Comparison of ENCODE assay signal across 8 cellular contexts in the genomic region with DNA sequence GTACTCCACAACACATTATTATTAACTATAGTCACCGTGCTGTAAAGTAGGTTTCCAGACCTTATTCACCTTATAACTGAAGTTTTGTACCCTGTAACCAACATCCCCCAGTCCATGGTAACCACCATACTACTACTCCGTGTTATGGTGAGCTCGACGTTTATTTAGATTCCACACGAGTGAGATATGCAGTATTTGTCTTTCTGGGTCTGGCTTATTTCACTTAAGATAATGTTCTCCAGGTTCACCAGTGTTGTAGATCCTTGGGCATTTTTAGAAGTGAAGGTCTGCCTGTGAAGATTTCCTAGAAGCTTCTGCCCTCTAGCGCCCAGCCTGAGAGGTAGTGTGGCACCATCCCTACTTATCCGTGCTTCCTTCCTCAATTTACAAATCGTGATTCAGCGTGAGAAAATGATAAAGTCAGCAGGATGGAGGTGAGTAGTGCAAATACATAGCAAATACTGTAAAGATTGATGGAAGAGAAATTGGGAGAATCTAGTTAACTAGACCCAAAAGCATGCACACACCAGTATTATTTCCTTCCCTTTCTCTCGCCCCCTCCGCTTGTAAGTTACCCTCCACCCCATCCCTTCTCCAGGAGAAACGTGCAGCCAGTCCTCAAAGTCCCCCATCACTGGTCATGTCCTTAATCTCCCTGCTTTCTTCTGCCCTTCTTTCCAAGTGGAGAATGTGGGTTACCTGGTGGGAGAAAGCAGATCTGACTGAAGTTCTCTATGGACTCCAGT. TPM values are rescaled to one million over a fixed set of nuclear protein-coding genes. Genes with fewer than 3 reads are reported as not detected.
DNase-seq lines count a peak whose midpoint lies in the region; ATAC-seq and TF ChIP-seq lines count a peak whose summit lies in the region.

No MANE protein-coding gene starts in this region.

- no peak overlapping the region for H3K27ac Mint-ChIP-seq in CD4-positive, CD25-positive, alpha-beta regulatory T cell
- H3K27ac Mint-ChIP-seq in neural progenitor cell = no peak overlapping the region

- peak; percentile 59 for TF ChIP-seq CTCF in GM20000 (IDR thresholded peaks at IDR 0.05; ENCODE audit: extremely low read depth, missing control alignments)
- TF ChIP-seq CTCF in fibroblast of lung (conservative IDR thresholded peaks at IDR 0.05 in 1 of 2, IDR thresholded peaks at IDR 0.05 in 1 of 2; ENCODE audit: low read depth in 1 of 2, low read length in 2 of 2) = peak; percentile 88 to 89
- TF ChIP-seq CTCF in neural progenitor cell (IDR thresholded peaks at IDR 0.05) = peak; percentile 80

- no peaks in the 10 kb centered on the region for H3K36me3 ChIP-seq in CD4-positive, CD25-positive, alpha-beta regulatory T cell (ENCODE audit: control insufficient read depth, insufficient read depth, low read length)
- H3K36me3 ChIP-seq in fibroblast of lung (ENCODE audit: control insufficient read depth, insufficient read depth, low read length) (no peaks in the 10 kb centered on the region), neural progenitor cell (no peaks in the 10 kb centered on the region)

- peaks cover 0 to 2% (median 0%) of the 10 kb centered on the region in 7 donors for H3K9me3 Mint-ChIP-seq in CD4-positive, CD25-positive, alpha-beta regulatory T cell
- H3K9me3 Mint-ChIP-seq in neural progenitor cell = no peaks in the 10 kb centered on the region

- no peak overlapping the region for H3K4me3 ChIP-seq in CD4-positive, CD25-positive, alpha-beta regulatory T cell (ENCODE audit: low read depth, low read length)
- H3K4me3 ChIP-seq in fibroblast of lung (replicated peaks in 1 of 4; ENCODE audit: control extremely low read depth in 1 of 4, insufficient read depth in 1 of 4, low read depth in 3 of 4, low read length in 4 of 4) (no peak overlapping the region), neural progenitor cell (no peak overlapping the region)

- H3K27ac ChIP-seq in CD4-positive, CD25-positive, alpha-beta regulatory T cell (ENCODE audit: insufficient read depth, low read length, poor library complexity, severe bottlenecking) = no peak overlapping the region
- no peak overlapping the region for H3K27ac ChIP-seq in fibroblast of lung (ENCODE audit: insufficient read depth, low read length)
- H3K27ac ChIP-seq in neural progenitor cell = no peak overlapping the region

- peak; percentile 47 to 50 for ATAC-seq in CD4-positive, CD25-positive, alpha-beta regulatory T cell (ENCODE audit: low read depth in 2 of 2)
- no peak for ATAC-seq in HG03139 (IDR thresholded peaks at IDR 0.05; ENCODE audit: unreplicated experiment)
- ATAC-seq in GM19397 (IDR thresholded peaks at IDR 0.05; ENCODE audit: unreplicated experiment) = no peak

- H3K27me3 ChIP-seq in CD4-positive, CD25-positive, alpha-beta regulatory T cell (ENCODE audit: control insufficient read depth, insufficient read depth, low read length) = no peaks in the 10 kb centered on the region
- H3K27me3 ChIP-seq in fibroblast of lung (ENCODE audit: control insufficient read depth, insufficient read depth, low read length) = no peaks in the 10 kb centered on the region
- no peaks in the 10 kb centered on the region for H3K27me3 ChIP-seq in neural progenitor cell

- H2AFZ ChIP-seq in fibroblast of lung (ENCODE audit: low read length) (no peak overlapping the region), neural progenitor cell (replicated peaks) (no peak overlapping the region)

- no peak overlapping the region for H3K9ac ChIP-seq in fibroblast of lung (ENCODE audit: insufficient read depth, low read length)
- no peak overlapping the region for H3K9ac ChIP-seq in neural progenitor cell

- H3F3A ChIP-seq in neural progenitor cell (ENCODE audit: low read depth) = no peaks in the 10 kb centered on the region

- H3K27me3 Mint-ChIP-seq in CD4-positive, CD25-positive, alpha-beta regulatory T cell = no peaks in the 10 kb centered on the region
- H3K27me3 Mint-ChIP-seq in neural progenitor cell (ENCODE audit: insufficient read depth, low read depth) = peaks cover 4% of the 10 kb centered on the region

- peaks cover 0 to 5% (median 2%) of the 10 kb centered on the region in 4 donors for H3K4me1 Mint-ChIP-seq in CD4-positive, CD25-positive, alpha-beta regulatory T cell
- H3K4me1 Mint-ChIP-seq in neural progenitor cell = peaks cover 1% of the 10 kb centered on the region

- DNase-seq in CD4-positive, CD25-positive, alpha-beta regulatory T cell = peak; percentile 13 to 65 (median 20)
- peak; percentile 41 for DNase-seq in GM20000 (ENCODE audit: low spot score)
- peak; percentile 31 for DNase-seq in NCI-H2107 (lab: John Stamatoyannopoulos, UW)
- DNase-seq in activated CD4-positive, alpha-beta T cell treated with anti-CD3 and anti-CD28 coated beads for 48 hours = peak; percentile 52
- peak; percentile 65 to 75 for DNase-seq in fibroblast of lung (ENCODE audit: low read depth in 2 of 2)
- peak; percentile 67 for DNase-seq in neural progenitor cell (ENCODE audit: low spot score)

- H3K9me3 ChIP-seq in CD4-positive, CD25-positive, alpha-beta regulatory T cell (ENCODE audit: control insufficient read depth in 2 of 2, low read length in 2 of 2) = no peaks in the 10 kb centered on the region
- no peaks in the 10 kb centered on the region for H3K9me3 ChIP-seq in fibroblast of lung (ENCODE audit: control insufficient read depth, insufficient read depth, low read depth, low read length)
- no peaks in the 10 kb centered on the region for H3K9me3 ChIP-seq in neural progenitor cell (ENCODE audit: low read depth)

- H4K20me1 ChIP-seq in fibroblast of lung (ENCODE audit: control insufficient read depth, extremely low read depth, insufficient read depth, low read length) = no peaks in the 10 kb centered on the region
- H4K20me1 ChIP-seq in neural progenitor cell (ENCODE audit: low read depth) = no peaks in the 10 kb centered on the region

- H3K4me3 Mint-ChIP-seq in CD4-positive, CD25-positive, alpha-beta regulatory T cell = no peak overlapping the region
- H3K4me3 Mint-ChIP-seq in neural progenitor cell = no peak overlapping the region

- H3K4me1 ChIP-seq in CD4-positive, CD25-positive, alpha-beta regulatory T cell (ENCODE audit: control insufficient read depth, insufficient read depth, low read length, poor library complexity, severe bottlenecking) = no peaks in the 10 kb centered on the region
- no peaks in the 10 kb centered on the region for H3K4me1 ChIP-seq in fibroblast of lung (ENCODE audit: control insufficient read depth, extremely low read depth, insufficient read depth, low read length)
- no peaks in the 10 kb centered on the region for H3K4me1 ChIP-seq in neural progenitor cell

- H3K4me2 ChIP-seq in fibroblast of lung (ENCODE audit: extremely low read depth, insufficient read depth, low read length) (no peak overlapping the region), neural progenitor cell (no peak overlapping the region)

- H3K79me2 ChIP-seq in fibroblast of lung (ENCODE audit: control insufficient read depth, insufficient read depth, low read length) (no peaks in the 10 kb centered on the region), neural progenitor cell (ENCODE audit: low read depth) (no peaks in the 10 kb centered on the region)

- no peaks in the 10 kb centered on the region for H3K36me3 Mint-ChIP-seq in CD4-positive, CD25-positive, alpha-beta regulatory T cell
- H3K36me3 Mint-ChIP-seq in neural progenitor cell = no peaks in the 10 kb centered on the region

RNA-seq across cellular contexts. Expression of gene DISC1, which starts 36.0 kb away (rescaled TPM):
- total RNA-seq in CD4-positive, CD25-positive, alpha-beta regulatory T cell = 25.5 TPM
- polyA plus RNA-seq in CD4-positive, CD25-positive, alpha-beta regulatory T cell = 1 to 10 TPM in 3 of 4 donors, under 1 TPM in 1; 0.78 to 4.9 (median 2.1) TPM
- total RNA-seq in fibroblast of lung (3.6 and 4.3 TPM in 2 replicates), neural progenitor cell (ENCODE audit: low replicate concordance) (1.8 and 3.2 TPM in 2 replicates)
- polyA plus RNA-seq in fibroblast of lung = 1.3 and 2.0 TPM in 2 replicates
- polyA plus RNA-seq in fibroblast of lung (2012) = 0.62 and 1.2 TPM in 2 replicates
- 0.67 and 1.3 TPM in 2 replicates for polyA minus RNA-seq in fibroblast of lung (ENCODE audit: low replicate concordance)

Comparison
In these comparisons a context has a peak if more than half of its experiments do, and no peak if none do; other contexts are left out.
1. ATAC-seq: peak in CD4-positive, CD25-positive, alpha-beta regulatory T cell (2 of 2); none in HG03139 (single experiment) and GM19397 (single experiment).
2. DNase-seq: peak in every context shown above with its lines; median percentile 70 in fibroblast of lung; 67 in neural progenitor cell; 52 in activated CD4-positive, alpha-beta T cell treated with anti-CD3 and anti-CD28 coated beads for 48 hours; 41 in GM20000; 31 in NCI-H2107; 20 in CD4-positive, CD25-positive, alpha-beta regulatory T cell.
3. Peak in every context shown above with its lines, with median percentiles within 50 percentile points of each other: CTCF ChIP-seq.